In genomic region chr4:73836373-73837269, GRCh38 we compare ENCODE assay signal across 9 cellular contexts. TPM values are rescaled to one million over a fixed set of nuclear protein-coding genes. Genes with fewer than 3 reads are reported as not detected.
DNase-seq lines count a peak whose midpoint lies in the region; ATAC-seq, FAIRE-seq and TF ChIP-seq lines count a peak whose summit lies in the region.
"Had no signal": no experiment of that assay in that cellular context is flagged by ENCODE, and none has a peak within 500 bp of the region (broad histone marks: within the 10 kb centered on the region; RNA-seq: fewer than 3 reads in every experiment).

Gene CXCL6, plus strand, starts transcription at chr4:73836678. Its CDS starts 73 bp downstream, at chr4:73836751.

- H3K9ac ChIP-seq in iPS-18a (ENCODE audit: low read length) (peak within 1 kb of the TSS; percentile 62), skeletal muscle satellite cell (ENCODE audit: low read depth, low read length) (peak within 1 kb of the TSS; percentile 65)

- no peaks in the 10 kb centered on the region for H3K9me3 ChIP-seq in iPS-18a (ENCODE audit: control insufficient read depth, low read depth, low read length)
- H3K9me3 ChIP-seq in skeletal muscle satellite cell (replicated peaks; ENCODE audit: low read length), result no peaks in the 10 kb centered on the region

- H3K4me2 ChIP-seq in skeletal muscle satellite cell (ENCODE audit: low read length), result peak within 1 kb of the TSS; percentile 90

- FAIRE-seq in frontal cortex (lab: Jason Lieb, UNC), result no peak
- FAIRE-seq: endometrium had no signal

- no peaks in the 10 kb centered on the region for H3K36me3 ChIP-seq in iPS-18a (ENCODE audit: control insufficient read depth, low read depth, low read length)
- H3K36me3 ChIP-seq in skeletal muscle satellite cell (ENCODE audit: insufficient read depth, low read length), result no peaks in the 10 kb centered on the region

- H3K4me3 ChIP-seq in HL-60 (replicated peaks; ENCODE audit: insufficient read depth, low read length), result peak within 1 kb of the TSS; percentile 45
- peak within 1 kb of the TSS; percentile 62 for H3K4me3 ChIP-seq in iPS-18a (ENCODE audit: low read length)
- H3K4me3 ChIP-seq in skeletal muscle satellite cell (ENCODE audit: low read length), result peak within 1 kb of the TSS; percentile 68

- no peak for ATAC-seq in HG03432 (IDR thresholded peaks at IDR 0.05; ENCODE audit: unreplicated experiment)

- H3K4me1 ChIP-seq in iPS-18a (ENCODE audit: control insufficient read depth, low read depth, low read length) (no peaks in the 10 kb centered on the region), skeletal muscle satellite cell (ENCODE audit: control insufficient read depth, insufficient read depth, low read length) (peaks cover 31% of the 10 kb centered on the region)

- peak within 1 kb of the TSS; percentile 75 for H3K27ac ChIP-seq in HL-60 (replicated peaks)
- no peak within 1 kb of the TSS for H3K27ac ChIP-seq in iPS-18a (ENCODE audit: low read length)

- no peak for TF ChIP-seq CTCF in HL-60 (IDR thresholded peaks at IDR 0.05; ENCODE audit: insufficient read depth, low read length)

- H3K27me3 ChIP-seq in HL-60 (ENCODE audit: insufficient read depth, poor library complexity, severe bottlenecking) (no peaks in the 10 kb centered on the region), iPS-18a (ENCODE audit: control insufficient read depth, insufficient read depth, low read length) (peaks cover 15% of the 10 kb centered on the region), skeletal muscle satellite cell (ENCODE audit: control insufficient read depth, insufficient read depth, low read length) (no peaks in the 10 kb centered on the region)

- DNase-seq in HL-60 (ENCODE audit: low read depth in 1 of 2, low spot score in 1 of 2), result peak in 1 of 2 experiments; percentile 80
- peak; percentile 59 for DNase-seq in astrocyte of the hippocampus (ENCODE audit: low read depth, low spot score)
- no peak for DNase-seq in frontal cortex (ENCODE audit: low spot score in 2 of 2)
- DNase-seq in stimulated activated CD4-positive, alpha-beta T cell treated with anti-CD3 and anti-CD28 coated beads, Interleukin-4, amount 100 ng/mL, for 24 hours, result no peak

RNA-seq across cellular contexts. Expression of gene CXCL6, which starts in this region (rescaled TPM):
- total RNA-seq in skeletal muscle satellite cell (2012; rRNA removed), result 7.4 and 43.5 TPM in 2 replicates
- 0.41 TPM for total RNA-seq in frontal cortex
- total RNA-seq: RPMI7951 had no signal
